Comparison of ENCODE assay signal across 23 cellular contexts in genomic region chrX:127085939-127086338, GRCh38.
DNase-seq lines count a peak whose midpoint lies in the region; TF ChIP-seq lines count a peak whose summit lies in the region.
"Had no signal": no experiment of that assay in that cellular context is flagged by ENCODE, and none has a peak within 500 bp of the region (broad histone marks: within the 10 kb centered on the region; RNA-seq: fewer than 3 reads in every experiment).

No MANE protein-coding gene starts in this region.

- H3K36me3 ChIP-seq in MM.1S (replicated peaks; ENCODE audit: insufficient read depth, low read length): no peaks in the 10 kb centered on the region
- H3K36me3 ChIP-seq: BLaER1 treated with 17β-estradiol and CSF1 and Interleukin-3, amounts not matched to agents 10 nM and 100 nM had no signal

- no peak for TF ChIP-seq CTCF in MM.1S (IDR thresholded peaks at IDR 0.05; ENCODE audit: low read length)

- H3K4me1 ChIP-seq in MM.1S (ENCODE audit: low read length): no peaks in the 10 kb centered on the region; the same call in 1 of the 2 replicates
- H3K4me1 ChIP-seq: A549; BLaER1 treated with 17β-estradiol and CSF1 and Interleukin-3, amounts not matched to agents 10 nM and 100 nM; Caco-2 had no signal

- H3K4me3 ChIP-seq in MM.1S (ENCODE audit: low read length): no peak overlapping the region
- H3K4me3 ChIP-seq: A549; BLaER1 treated with 17β-estradiol and CSF1 and Interleukin-3, amounts not matched to agents 10 nM and 100 nM; GM12878 had no signal

- H4K20me1 ChIP-seq in MM.1S (ENCODE audit: insufficient read depth, low read length): no peaks in the 10 kb centered on the region

- DNase-seq in NCI-H1105 treated with DMSO at 0.1 percent for 48 hours (lab: John Stamatoyannopoulos, UW) (peak; percentile 34), NCI-H1105 (lab: John Stamatoyannopoulos, UW) (no peak), MM.1S (peak; percentile 18), NCI-H2029 treated with DMSO at 0.1 percent for 48 hours (lab: John Stamatoyannopoulos, UW) (peak; percentile 8), RPMI8226 (peak; percentile 25), inferior parietal cortex (ENCODE audit: extremely low spot score) (no peak), cerebellum (ENCODE audit: low spot score) (no peak), DMS153 (lab: John Stamatoyannopoulos, UW) (no peak)
- DNase-seq: AML-193; Caco-2; Calu3; CD4-positive, alpha-beta T cell; CD8-positive, alpha-beta T cell; DMS53; DMS79; DND-41; EL; GDM1 had no signal

- H3K9me2 ChIP-seq in MM.1S (replicated peaks; ENCODE audit: insufficient read depth, low read length): no peaks in the 10 kb centered on the region

- H3K27ac ChIP-seq in MM.1S (ENCODE audit: low read length): no peak overlapping the region
- H3K27ac ChIP-seq: 22Rv1; A549; BLaER1 treated with 17β-estradiol and CSF1 and Interleukin-3, amounts not matched to agents 10 nM and 100 nM; C4-2B had no signal

- no peak overlapping the region for H2AFZ ChIP-seq in MM.1S (ENCODE audit: low read length)

- H3K79me2 ChIP-seq in MM.1S (ENCODE audit: low read length): no peaks in the 10 kb centered on the region

- H3K4me2 ChIP-seq in MM.1S (ENCODE audit: low read depth, low read length): no peak overlapping the region
- H3K4me2 ChIP-seq: A549; BLaER1 treated with 17β-estradiol and CSF1 and Interleukin-3, amounts not matched to agents 10 nM and 100 nM had no signal

- H3K9me3 ChIP-seq in MM.1S (replicated peaks; ENCODE audit: insufficient read depth, low read length): no peaks in the 10 kb centered on the region
- H3K9me3 ChIP-seq: A549; BLaER1 treated with 17β-estradiol and CSF1 and Interleukin-3, amounts not matched to agents 10 nM and 100 nM; Caco-2 had no signal

- H3K9ac ChIP-seq in MM.1S (ENCODE audit: low read length): no peak overlapping the region
- H3K9ac ChIP-seq: BLaER1 treated with 17β-estradiol and CSF1 and Interleukin-3, amounts not matched to agents 10 nM and 100 nM had no signal

- H3K27me3 ChIP-seq in MM.1S (replicated peaks; ENCODE audit: insufficient read depth, low read length): no peaks in the 10 kb centered on the region

- H3F3A ChIP-seq in MM.1S (ENCODE audit: insufficient read depth, low read length): no peaks in the 10 kb centered on the region

Comparison
In these comparisons a context has a peak if more than half of its experiments do, and no peak if none do; other contexts are left out.
1. DNase-seq: peak in NCI-H1105 treated with DMSO at 0.1 percent for 48 hours (single experiment), MM.1S (single experiment), NCI-H2029 treated with DMSO at 0.1 percent for 48 hours (single experiment) and RPMI8226 (single experiment); none in NCI-H1105 (single experiment), inferior parietal cortex (single experiment), cerebellum (single experiment) and DMS153 (single experiment).